8 cellular contexts compared by ENCODE assay signal in the genomic region with DNA sequence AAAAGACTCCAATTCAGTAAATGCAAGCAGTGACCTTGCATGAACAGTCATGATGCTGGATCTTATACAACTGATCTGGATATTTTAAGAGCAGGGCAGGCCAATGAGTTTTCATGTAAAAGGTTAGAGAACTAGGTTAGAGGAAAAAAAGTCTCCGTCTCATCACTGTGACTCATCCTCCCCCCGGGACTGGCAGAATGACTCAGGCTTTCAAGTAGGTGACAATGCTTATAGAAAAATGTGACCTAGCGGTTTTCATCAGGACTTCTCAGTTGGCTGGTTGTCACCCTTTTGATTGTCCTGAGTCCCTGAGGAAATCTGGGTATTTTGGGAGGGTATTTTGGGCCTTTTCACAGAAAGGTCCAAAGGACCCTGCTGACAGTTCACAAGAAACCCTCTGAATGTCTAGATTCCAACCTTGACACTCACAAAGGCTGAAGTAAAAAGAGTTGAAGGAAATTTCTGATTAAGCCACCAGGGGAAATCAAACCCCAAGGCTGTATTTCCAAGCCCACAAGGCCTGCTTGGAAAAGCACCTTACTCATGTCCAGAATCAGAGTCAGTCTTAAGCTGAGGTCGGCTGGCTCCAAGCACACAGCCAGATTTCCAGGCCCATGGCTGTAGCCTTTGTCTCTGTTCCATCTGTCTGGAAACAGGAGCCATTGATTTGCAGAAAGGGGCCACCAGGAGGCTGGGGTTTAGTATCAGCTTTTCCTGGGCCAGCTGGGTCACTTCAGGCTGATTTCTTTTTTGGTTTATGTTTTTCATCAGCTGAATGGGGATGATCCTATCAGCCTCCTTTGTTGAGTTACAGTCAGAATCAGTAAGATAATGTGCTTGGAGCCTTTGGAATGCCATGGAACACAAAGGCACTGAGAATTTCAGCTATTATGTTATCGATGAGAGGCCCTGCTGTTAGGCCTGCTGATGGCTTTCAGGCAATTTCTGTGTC.
A peak's percentile ranks its signal among the peaks of the same experiment; 100 is the strongest.
DNase-seq lines count a peak whose midpoint lies in the region; ATAC-seq lines count a peak whose summit lies in the region.

No MANE protein-coding gene starts in this region.

- DNase-seq in ELR (ENCODE audit: low read depth) (peak; percentile 96), hepatic stellate cell (ENCODE audit: low spot score) (peak; percentile 67), SHP77 treated with DMSO at 0.1 percent for 48 hours (lab: John Stamatoyannopoulos, UW) (no peak), mesenteric fat pad (ENCODE audit: low spot score) (no peak)
- DNase-seq in activated T-cell treated with anti-CD3 and anti-CD28 coated beads, Interleukin-2, amount 50 U/mL, for 48 hours: peak; percentile 57
- DNase-seq in stimulated activated CD8-positive, alpha-beta memory T cell treated with anti-CD3 and anti-CD28 coated beads, Interleukin-15, amount 100 ng/mL, for 48 hours (ENCODE audit: low read depth in 2 of 2): peak; percentile 17 to 20

- ATAC-seq in GM21423 (IDR thresholded peaks at IDR 0.05; ENCODE audit: unreplicated experiment) (peak; percentile 89), HG03575 (IDR thresholded peaks at IDR 0.05; ENCODE audit: extremely low read depth, insufficient number of reproducible peaks, low FRiP score, unreplicated experiment) (peak; percentile 86)

Comparison
In these comparisons a context has a peak if more than half of its experiments do, and no peak if none do; other contexts are left out.
1. DNase-seq: peak in ELR (single experiment), activated T-cell treated with anti-CD3 and anti-CD28 coated beads, Interleukin-2, amount 50 U/mL, for 48 hours (2 of 2), hepatic stellate cell (single experiment) and stimulated activated CD8-positive, alpha-beta memory T cell treated with anti-CD3 and anti-CD28 coated beads, Interleukin-15, amount 100 ng/mL, for 48 hours (2 of 2); none in SHP77 treated with DMSO at 0.1 percent for 48 hours (single experiment) and mesenteric fat pad (single experiment).